In the genomic region with DNA sequence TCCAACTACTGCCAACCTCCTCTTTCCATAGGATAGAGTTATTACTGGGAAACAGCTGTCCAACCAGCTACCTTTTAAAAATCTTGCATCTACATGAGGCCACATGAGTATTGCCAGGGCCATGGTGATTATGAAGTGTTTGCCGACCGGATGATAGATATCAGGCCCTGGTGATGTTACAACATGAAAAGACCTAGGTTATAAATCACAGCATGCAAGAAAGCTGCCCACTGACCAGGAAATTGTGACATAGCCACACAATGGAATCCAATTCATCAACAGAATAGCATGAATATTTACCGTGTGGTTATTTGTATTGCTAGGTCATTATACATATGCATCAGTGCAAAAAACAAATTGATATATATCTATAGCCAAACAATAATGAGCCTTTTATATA, we compare ENCODE assay signal across 1 cellular context.
TF ChIP-seq lines count a peak whose summit lies in the region.

No MANE protein-coding gene starts in this region.

TF ChIP-seq in IMR-90, 13 proteins besides CTCF, POLR2A, EP300 and RAD21:
- TF ChIP-seq MXI1 (IDR thresholded peaks at IDR 0.05; ENCODE audit: borderline replicate concordance, low read depth, low read length) (no peak), MAFK (IDR thresholded peaks at IDR 0.05; ENCODE audit: low read depth, low read length) (no peak), RCOR1 (IDR thresholded peaks at IDR 0.05; ENCODE audit: insufficient replicate concordance, low read length) (no peak), BHLHE40 (IDR thresholded peaks at IDR 0.05; ENCODE audit: low read depth, low read length) (no peak), CHD1 (IDR thresholded peaks at IDR 0.05; ENCODE audit: low read depth, low read length) (no peak), CEBPB (IDR thresholded peaks at IDR 0.05; ENCODE audit: low read depth, low read length) (no peak), RFX5 (IDR thresholded peaks at IDR 0.05; ENCODE audit: low read depth, low read length) (no peak), SMC3 (IDR thresholded peaks at IDR 0.05; ENCODE audit: low read depth, low read length) (no peak), MAZ (IDR thresholded peaks at IDR 0.05; ENCODE audit: borderline replicate concordance, low read depth, low read length) (no peak), NFE2L2 (IDR thresholded peaks at IDR 0.05; ENCODE audit: low read depth, low read length) (no peak), FOS (IDR thresholded peaks at IDR 0.05; ENCODE audit: low read depth, low read length) (no peak)
- TF ChIP-seq, protein P1, sequence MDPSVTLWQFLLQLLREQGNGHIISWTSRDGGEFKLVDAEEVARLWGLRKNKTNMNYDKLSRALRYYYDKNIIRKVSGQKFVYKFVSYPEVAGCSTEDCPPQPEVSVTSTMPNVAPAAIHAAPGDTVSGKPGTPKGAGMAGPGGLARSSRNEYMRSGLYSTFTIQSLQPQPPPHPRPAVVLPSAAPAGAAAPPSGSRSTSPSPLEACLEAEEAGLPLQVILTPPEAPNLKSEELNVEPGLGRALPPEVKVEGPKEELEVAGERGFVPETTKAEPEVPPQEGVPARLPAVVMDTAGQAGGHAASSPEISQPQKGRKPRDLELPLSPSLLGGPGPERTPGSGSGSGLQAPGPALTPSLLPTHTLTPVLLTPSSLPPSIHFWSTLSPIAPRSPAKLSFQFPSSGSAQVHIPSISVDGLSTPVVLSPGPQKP (IDR thresholded peaks at IDR 0.05; ENCODE audit: borderline replicate concordance, low read depth, low read length) = no peak
- TF ChIP-seq, protein P2, sequence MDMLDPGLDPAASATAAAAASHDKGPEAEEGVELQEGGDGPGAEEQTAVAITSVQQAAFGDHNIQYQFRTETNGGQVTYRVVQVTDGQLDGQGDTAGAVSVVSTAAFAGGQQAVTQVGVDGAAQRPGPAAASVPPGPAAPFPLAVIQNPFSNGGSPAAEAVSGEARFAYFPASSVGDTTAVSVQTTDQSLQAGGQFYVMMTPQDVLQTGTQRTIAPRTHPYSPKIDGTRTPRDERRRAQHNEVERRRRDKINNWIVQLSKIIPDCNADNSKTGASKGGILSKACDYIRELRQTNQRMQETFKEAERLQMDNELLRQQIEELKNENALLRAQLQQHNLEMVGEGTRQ (IDR thresholded peaks at IDR 0.05; ENCODE audit: low read depth, low read length) = no peak
